Comparison of ENCODE assay signal across 17 cellular contexts in genomic region chr4:1214101-1215095, GRCh38. TPM values are rescaled to one million over a fixed set of nuclear protein-coding genes. Genes with fewer than 3 reads are reported as not detected.
DNase-seq lines count a peak whose midpoint lies in the region; ATAC-seq and TF ChIP-seq lines count a peak whose summit lies in the region.
"Had no signal": no experiment of that assay in that cellular context is flagged by ENCODE, and none has a peak within 500 bp of the region (broad histone marks: within the 10 kb centered on the region; RNA-seq: fewer than 3 reads in every experiment).

No MANE protein-coding gene starts in this region.

- peaks cover 53% of the 10 kb centered on the region for H3K36me3 Mint-ChIP-seq in activated T-helper 17 cell treated with anti-CD3 and anti-CD28 coated beads, Interleukin-2, amount 50 U/mL, for 72 hours (ENCODE audit: low read depth)

- ATAC-seq in esophagus mucosa: peak; percentile 48
- no peak for ATAC-seq in activated T-helper 17 cell treated with anti-CD3 and anti-CD28 coated beads, Interleukin-2, amount 50 U/mL, for 72 hours (replicated peaks)
- ATAC-seq: HCT116 had no signal

- DNase-seq in MM.1S (no peak), prostate gland (ENCODE audit: low spot score) (no peak), hepatocyte (ENCODE audit: low spot score) (no peak), suprapubic skin (ENCODE audit: low spot score in 2 of 2) (no peak), NCI-H226 (no peak)
- DNase-seq: CD4-positive, CD25-positive, alpha-beta regulatory T cell; GM23248; NCI-H1092 treated with DMSO at 0.1 percent for 48 hours; NCI-H1694 treated with DMSO at 0.1 percent for 48 hours; NCI-H774; SIG-M5 had no signal

- peaks cover 36% of the 10 kb centered on the region for H3K79me2 ChIP-seq in MM.1S (ENCODE audit: low read length)
- peaks cover 10% of the 10 kb centered on the region for H3K79me2 ChIP-seq in hepatocyte

- H3K9ac ChIP-seq in BLaER1: peak overlapping the region; percentile 29; the same call in 1 of the 2 replicates
- H3K9ac ChIP-seq in MM.1S (ENCODE audit: low read length): peak overlapping the region; percentile 41
- H3K9ac ChIP-seq: GM23248 had no signal

- intact Hi-C loops in prostate gland (cut with DNase I): loop anchor here (5.0 kb wide), 1 partner anchor 42 kb away; the partner anchor contains the start of gene SPON2

- WGBS in prostate gland: 87% methylated on average over 45 of the region's 48 CpGs
- 94% methylated on average over 45 of the region's 48 CpGs for WGBS in hepatocyte (ENCODE audit: low lambda C conversion rate, missing lambda C conversion rate)
- 74% methylated on average over 40 of the region's 48 CpGs for WGBS in suprapubic skin

- no peak overlapping the region for H3K27ac Mint-ChIP-seq in activated T-helper 17 cell treated with anti-CD3 and anti-CD28 coated beads, Interleukin-2, amount 50 U/mL, for 72 hours

- H3K27me3 Mint-ChIP-seq in activated T-helper 17 cell treated with anti-CD3 and anti-CD28 coated beads, Interleukin-2, amount 50 U/mL, for 72 hours: no peaks in the 10 kb centered on the region
- H3K27me3 Mint-ChIP-seq: CD4-positive, CD25-positive, alpha-beta regulatory T cell had no signal

- peaks cover 63% of the 10 kb centered on the region for H3K36me3 ChIP-seq in BLaER1
- H3K36me3 ChIP-seq in MM.1S (replicated peaks; ENCODE audit: insufficient read depth, low read length): peaks cover 10% of the 10 kb centered on the region; the same call in 1 of the 2 replicates
- H3K36me3 ChIP-seq in prostate gland: peaks cover 5 to 8% of the 10 kb centered on the region in 2 donors
- no peaks in the 10 kb centered on the region for H3K36me3 ChIP-seq in hepatocyte (replicated peaks; ENCODE audit: insufficient read depth, low read depth)
- H3K36me3 ChIP-seq in suprapubic skin: peaks cover 58% of the 10 kb centered on the region

- TF ChIP-seq POLR2A in prostate gland (IDR thresholded peaks at IDR 0.05) (no peak), suprapubic skin (IDR thresholded peaks at IDR 0.05) (no peak)

- peaks cover 17% of the 10 kb centered on the region for H3K4me1 Mint-ChIP-seq in activated T-helper 17 cell treated with anti-CD3 and anti-CD28 coated beads, Interleukin-2, amount 50 U/mL, for 72 hours

- no peaks in the 10 kb centered on the region for H3K9me3 ChIP-seq in BLaER1
- no peaks in the 10 kb centered on the region for H3K9me3 ChIP-seq in MM.1S (replicated peaks; ENCODE audit: insufficient read depth, low read length)
- H3K9me3 ChIP-seq in prostate gland: no peaks in the 10 kb centered on the region
- H3K9me3 ChIP-seq in hepatocyte (ENCODE audit: low read depth): no peaks in the 10 kb centered on the region
- no peaks in the 10 kb centered on the region for H3K9me3 ChIP-seq in suprapubic skin
- H3K9me3 ChIP-seq: Peyer's patch had no signal

- H3K4me2 ChIP-seq in BLaER1: peak overlapping the region; percentile 95
- H3K4me2 ChIP-seq in MM.1S (ENCODE audit: low read depth, low read length): peak overlapping the region; percentile 60
- H3K4me2 ChIP-seq in hepatocyte: no peak overlapping the region

- no peak overlapping the region for H3K4me3 Mint-ChIP-seq in activated T-helper 17 cell treated with anti-CD3 and anti-CD28 coated beads, Interleukin-2, amount 50 U/mL, for 72 hours

- H3K27me3 ChIP-seq in BLaER1 (no peaks in the 10 kb centered on the region), MM.1S (replicated peaks; ENCODE audit: insufficient read depth, low read length) (no peaks in the 10 kb centered on the region), prostate gland (replicated peaks; ENCODE audit: insufficient read depth) (no peaks in the 10 kb centered on the region), hepatocyte (no peaks in the 10 kb centered on the region), suprapubic skin (no peaks in the 10 kb centered on the region)
- H3K27me3 ChIP-seq: Peyer's patch had no signal

- peaks cover 47% of the 10 kb centered on the region for H3F3A ChIP-seq in MM.1S (ENCODE audit: insufficient read depth, low read length)

- H2AFZ ChIP-seq in MM.1S (ENCODE audit: low read length): no peak overlapping the region
- H2AFZ ChIP-seq in hepatocyte: no peak overlapping the region
- H2AFZ ChIP-seq: GM23248 had no signal

- H3K9me2 ChIP-seq in MM.1S (replicated peaks; ENCODE audit: insufficient read depth, low read length): no peaks in the 10 kb centered on the region
- no peaks in the 10 kb centered on the region for H3K9me2 ChIP-seq in hepatocyte (replicated peaks; ENCODE audit: insufficient read depth)

- TF ChIP-seq EP300 in suprapubic skin (IDR thresholded peaks at IDR 0.05): no peak

- H3K27ac ChIP-seq in BLaER1 (peak overlapping the region; percentile 20; the same call in 1 of the 2 replicates), MM.1S (ENCODE audit: low read length) (peak overlapping the region; percentile 96), prostate gland (peak overlapping the region; percentile 16 to 94), hepatocyte (no peak overlapping the region), suprapubic skin (no peak overlapping the region)
- H3K27ac ChIP-seq: GM23248 had no signal

- TF ChIP-seq CTCF in MM.1S (IDR thresholded peaks at IDR 0.05; ENCODE audit: low read length) (no peak), prostate gland (IDR thresholded peaks at IDR 0.05) (no peak), hepatocyte (IDR thresholded peaks at IDR 0.05; ENCODE audit: poor library complexity) (no peak), suprapubic skin (IDR thresholded peaks at IDR 0.05) (no peak)

- no peaks in the 10 kb centered on the region for H3K9me3 Mint-ChIP-seq in activated T-helper 17 cell treated with anti-CD3 and anti-CD28 coated beads, Interleukin-2, amount 50 U/mL, for 72 hours

- H4K20me1 ChIP-seq in BLaER1 (peaks cover 100% of the 10 kb centered on the region), MM.1S (ENCODE audit: insufficient read depth, low read length) (no peaks in the 10 kb centered on the region), hepatocyte (ENCODE audit: insufficient read depth, poor library complexity, severe bottlenecking) (peaks cover 5% of the 10 kb centered on the region)

- H3K4me1 ChIP-seq in BLaER1 (peaks cover 93% of the 10 kb centered on the region), MM.1S (ENCODE audit: low read length) (peaks cover 50% of the 10 kb centered on the region), prostate gland (replicated peaks) (peaks cover 40% of the 10 kb centered on the region), hepatocyte (ENCODE audit: insufficient read depth) (peaks cover 15% of the 10 kb centered on the region), suprapubic skin (peaks cover 81% of the 10 kb centered on the region)

- H3K4me3 ChIP-seq in BLaER1 (no peak overlapping the region; the same call in 1 of the 2 replicates), MM.1S (ENCODE audit: low read length) (no peak overlapping the region), prostate gland (no peak overlapping the region), hepatocyte (no peak overlapping the region), suprapubic skin (no peak overlapping the region)
- H3K4me3 ChIP-seq: GM23248, Peyer's patch had no signal

RNA-seq across cellular contexts. Expression of gene CTBP1, which starts 34.5 kb away (rescaled TPM):
- total RNA-seq in esophagus mucosa (89.4 TPM), prostate gland (100 to 1,000 TPM; 173 to 264 TPM), hepatocyte (129 and 169 TPM in 2 replicates), suprapubic skin (100 to 1,000 TPM; 145 to 255 (median 181) TPM)
- total RNA-seq in activated T-helper 17 cell treated with anti-CD3 and anti-CD28 coated beads, Interleukin-2, amount 50 U/mL, for 72 hours: 100 to 1,000 TPM; 117 to 173 TPM
- 147 and 179 TPM in 2 replicates for polyA plus RNA-seq in hepatocyte

RNA-seq across cellular contexts. Expression of gene SPON2, which starts 42.0 kb away (rescaled TPM):
- 9.4 TPM for total RNA-seq in esophagus mucosa
- 100 to 1,000 TPM; 107 to 134 TPM for total RNA-seq in prostate gland
- 10 to 100 TPM; 17.3 to 18.7 TPM for total RNA-seq in activated T-helper 17 cell treated with anti-CD3 and anti-CD28 coated beads, Interleukin-2, amount 50 U/mL, for 72 hours
- 308 and 403 TPM in 2 replicates for total RNA-seq in hepatocyte
- polyA plus RNA-seq in hepatocyte: 1,210 and 1,380 TPM in 2 replicates
- 10 to 100 TPM; 22.5 to 52.3 (median 31.8) TPM for total RNA-seq in suprapubic skin
- total RNA-seq: HT1080 had no signal

Comparison
In these comparisons a context has a peak if more than half of its experiments do, and no peak if none do; other contexts are left out.
1. H3K27ac ChIP-seq: peak in BLaER1 (single experiment), MM.1S (single experiment) and prostate gland (2 of 2); none in hepatocyte (single experiment) and suprapubic skin (single experiment).